25 cellular contexts compared by ENCODE assay signal in genomic region chr3:139928708-139929505, GRCh38. TPM values are rescaled to one million over a fixed set of nuclear protein-coding genes. Genes with fewer than 3 reads are reported as not detected.
"Had no signal": no experiment of that assay in that cellular context is flagged by ENCODE, and none has a peak within 500 bp of the region (broad histone marks: within the 10 kb centered on the region; RNA-seq: fewer than 3 reads in every experiment).

No MANE protein-coding gene starts in this region.

- H3K4me3 ChIP-seq: ovary, psoas muscle, skin epidermis, tibial artery had no signal

- H3K27me3 ChIP-seq: ovary had no signal

- DNase-seq: activated CD4-positive, alpha-beta memory T cell treated with anti-CD3 and anti-CD28 coated beads, Interleukin-2, amount 10 ng/mL, durations not matched to agents 7 days and 5 days; activated CD4-positive, alpha-beta T cell treated with anti-CD3 and anti-CD28 coated beads, Interleukin-2, amount 10 ng/mL, durations not matched to agents 24 days and 14 days; activated effector memory CD4-positive, alpha-beta T cell treated with Interleukin-2 at 50 U/mL for 16 hours; activated naive CD4-positive, alpha-beta T cell treated with anti-CD3 and anti-CD28 coated beads, Interleukin-2, amount 10 ng/mL, durations not matched to agents 7 days and 5 days; activated T-cell treated with anti-CD3 and anti-CD28 coated beads, Interleukin-2, amount 50 U/mL, for 72 hours; amygdala; cerebellar nuclear complex; cortex of kidney; endodermal cell; foreskin melanocyte; immature natural killer cell; left ventricle myocardium superior; midbrain; natural killer cell; ovary; psoas muscle; right cardiac atrium; stimulated activated CD4-positive, alpha-beta T cell treated with anti-CD3 and anti-CD28 coated beads, Interleukin-1b, Interleukin-23, amount 100 ng/mL, for 48 hours; substantia nigra; tibial artery had no signal

- ATAC-seq: activated CD4-positive, CD25-positive, alpha-beta regulatory T cell treated with anti-CD3 and anti-CD28 coated beads, Interleukin-2, amount 50 U/mL, for 24 hours; activated T-cell treated with anti-CD3 and anti-CD28 coated beads, Interleukin-2, amount 50 U/mL, for 72 hours; left ventricle myocardium superior; natural killer cell; psoas muscle; right cardiac atrium had no signal

- H3K27ac ChIP-seq: epithelial cell of prostate, ovary, psoas muscle, skin epidermis, tibial artery, VCaP had no signal

- H3K4me1 ChIP-seq: psoas muscle, tibial artery had no signal

- H3K36me3 ChIP-seq: ovary, tibial artery had no signal

RNA-seq across cellular contexts. Expression of gene CLSTN2, which starts 6.1 kb away (rescaled TPM):
- total RNA-seq: activated CD4-positive, alpha-beta memory T cell treated with anti-CD3 and anti-CD28 coated beads, Interleukin-2, amount 10 ng/mL, durations not matched to agents 7 days and 5 days; activated CD4-positive, alpha-beta T cell treated with anti-CD3 and anti-CD28 coated beads, Interleukin-2, amount 10 ng/mL, durations not matched to agents 24 days and 14 days; activated T-cell treated with anti-CD3 and anti-CD28 coated beads, Interleukin-2, amount 50 U/mL, for 72 hours; T-helper 2 cell treated with Interferon-gamma antibody and Interleukin-4, amounts not matched to agents 100 ng/mL and 5 ng/mL, for 36 hours had no signal
- polyA plus RNA-seq: immature natural killer cell had no signal
